Comparison of ENCODE assay signal across 8 cellular contexts in the genomic region with DNA sequence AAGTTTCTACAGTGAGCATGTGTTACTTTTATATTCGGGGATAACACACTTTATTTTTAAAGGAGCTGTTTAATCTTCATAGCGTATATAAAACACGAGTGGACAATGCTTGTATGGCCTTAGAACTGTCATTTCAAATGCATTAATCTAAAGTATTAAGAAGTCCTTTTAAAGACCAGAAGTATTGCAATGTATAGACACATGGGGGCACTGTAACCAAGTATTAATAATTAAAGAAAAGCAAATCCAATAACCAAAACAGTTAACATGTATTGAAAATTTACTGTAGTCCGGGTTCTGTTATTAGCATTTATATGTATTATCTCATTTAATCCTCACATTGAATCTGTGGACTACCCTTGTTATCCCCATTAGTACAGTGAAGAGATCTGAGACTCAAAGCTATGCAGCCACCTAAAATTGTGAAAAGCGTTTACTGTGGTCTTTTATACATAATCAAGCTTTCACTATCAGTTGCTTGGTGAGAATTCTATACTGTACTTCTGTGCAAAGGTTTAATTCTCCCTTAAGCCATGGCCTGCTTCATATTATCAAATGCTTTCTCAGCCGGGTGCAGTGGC. TPM values are rescaled to one million over a fixed set of nuclear protein-coding genes. Genes with fewer than 3 reads are reported as not detected.
A peak's percentile ranks its signal among the peaks of the same experiment; 100 is the strongest.
DNase-seq lines count a peak whose midpoint lies in the region; ATAC-seq and TF ChIP-seq lines count a peak whose summit lies in the region.

No MANE protein-coding gene starts in this region.

- H3K4me2 ChIP-seq in HCT116 (ENCODE audit: low read length) = no peak overlapping the region

- H3K4me1 ChIP-seq in HCT116 (ENCODE audit: control insufficient read depth in 1 of 2, insufficient read depth in 2 of 2, low read length in 2 of 2) (peaks cover 0 to 2% of the 10 kb centered on the region in 2 experiments; a peak in 1 of 4 replicates), right lobe of liver (no peaks in the 10 kb centered on the region)

- POLR2A ChIA-PET in HCT116 (lab: Charles Lee) = interaction anchor here (1.3 kb wide), 1 partner anchor 10 kb away, joined by 4 read pairs; the partner anchor contains the start of gene ARL14
- POLR2A ChIA-PET in activated CD4-positive, alpha-beta T cell treated with anti-CD3 and anti-CD28 coated beads, Interleukin-2, amount 10 ng/mL, durations not matched to agents 7 days and 5 days (lab: Charles Lee) = no interaction called here

- no peak overlapping the region for H3K4me3 ChIP-seq in HCT116 (replicated peaks in 1 of 2; ENCODE audit: low read depth in 1 of 2, low read length in 2 of 2)
- no peak overlapping the region for H3K4me3 ChIP-seq in right lobe of liver

- DNase-seq in EH (ENCODE audit: low read depth) (peak; percentile 51), HCT116 (ENCODE audit: low read depth, low spot score) (no peak), SK-MEL-5 (ENCODE audit: low read depth, low spot score) (peak; percentile 49), right lobe of liver (no peak), GM19240 (ENCODE audit: insufficient read length, low spot score) (no peak)
- DNase-seq in activated CD4-positive, CD25-positive, alpha-beta regulatory T cell (lab: John Stamatoyannopoulos, UW) = no peak
- DNase-seq in activated CD4-positive, alpha-beta T cell treated with anti-CD3 and anti-CD28 coated beads, Interleukin-2, amount 10 ng/mL, durations not matched to agents 7 days and 5 days = no peak
- no peak for DNase-seq in activated CD4-positive, alpha-beta T cell treated with anti-CD3 and anti-CD28 coated beads, Interleukin-2, amount 10 ng/mL, durations not matched to agents 24 days and 14 days

- TF ChIP-seq POLR2A in HCT116 (IDR thresholded peaks at IDR 0.05; ENCODE audit: borderline replicate concordance, extremely low read depth, insufficient read depth, insufficient read length) (no peak), right lobe of liver (IDR thresholded peaks at IDR 0.05) (no peak)

- H3K9me3 Mint-ChIP-seq in activated CD4-positive, alpha-beta T cell treated with anti-CD3 and anti-CD28 coated beads, Interleukin-2, amount 10 ng/mL, durations not matched to agents 7 days and 5 days = no peaks in the 10 kb centered on the region
- no peaks in the 10 kb centered on the region for H3K9me3 Mint-ChIP-seq in activated CD4-positive, alpha-beta T cell treated with anti-CD3 and anti-CD28 coated beads, Interleukin-2, amount 10 ng/mL, durations not matched to agents 24 days and 14 days

- no peak overlapping the region for H3K4me3 Mint-ChIP-seq in activated CD4-positive, alpha-beta T cell treated with anti-CD3 and anti-CD28 coated beads, Interleukin-2, amount 10 ng/mL, durations not matched to agents 7 days and 5 days
- H3K4me3 Mint-ChIP-seq in activated CD4-positive, alpha-beta T cell treated with anti-CD3 and anti-CD28 coated beads, Interleukin-2, amount 10 ng/mL, durations not matched to agents 24 days and 14 days = no peak overlapping the region

- peak overlapping the region; percentile 77 for H2AFZ ChIP-seq in HCT116 (ENCODE audit: low read depth, low read length, poor library complexity, severe bottlenecking)

- H3K9me3 ChIP-seq in HCT116 (ENCODE audit: control insufficient read depth in 1 of 2, insufficient read depth in 1 of 2, low read depth in 1 of 2, low read length in 2 of 2) (no peaks in the 10 kb centered on the region), right lobe of liver (no peaks in the 10 kb centered on the region)

- H3K9ac ChIP-seq in HCT116 (ENCODE audit: low read length) = no peak overlapping the region

- H3K27me3 ChIP-seq in HCT116 (ENCODE audit: insufficient read depth, low read length) = no peaks in the 10 kb centered on the region
- H3K27me3 ChIP-seq in right lobe of liver = no peaks in the 10 kb centered on the region

- no peaks in the 10 kb centered on the region for H3K9me2 ChIP-seq in HCT116 (ENCODE audit: insufficient read depth)

- no peak overlapping the region for H3K27ac Mint-ChIP-seq in activated CD4-positive, alpha-beta T cell treated with anti-CD3 and anti-CD28 coated beads, Interleukin-2, amount 10 ng/mL, durations not matched to agents 7 days and 5 days
- H3K27ac Mint-ChIP-seq in activated CD4-positive, alpha-beta T cell treated with anti-CD3 and anti-CD28 coated beads, Interleukin-2, amount 10 ng/mL, durations not matched to agents 24 days and 14 days = no peak overlapping the region

- BruUV-seq in HCT116 (replicated peaks; lab: Mats Ljungman, UMichigan) = no TSS peak

- CTCF ChIA-PET in HCT116 (lab: Charles Lee) = interaction anchor here (0.9 to 2.8 kb wide), 5 partner anchors 9 to 256 kb away, joined by 3 to 15 read pairs (median 3); partner anchors contain the start of genes ARL14 and TRIM59
- CTCF ChIA-PET in activated CD4-positive, alpha-beta T cell treated with anti-CD3 and anti-CD28 coated beads, Interleukin-2, amount 10 ng/mL, durations not matched to agents 7 days and 5 days (lab: Charles Lee) = interaction anchor here (1.5 kb wide), 1 partner anchor 255 kb away, joined by 4 read pairs; no protein-coding TSS in a partner anchor

- RAD21 ChIA-PET in HCT116 (lab: Charles Lee; ENCODE audit: low non-redundant PET in 1 of 2, low total read pairs in 2 of 2, uncharacterized antibody in 2 of 2, unreplicated experiment in 2 of 2) = no interaction called here

- H3K79me2 ChIP-seq in HCT116 (ENCODE audit: insufficient read depth, low read length) = no peaks in the 10 kb centered on the region

- H3K36me3 ChIP-seq in HCT116 (ENCODE audit: control insufficient read depth in 1 of 2, insufficient read depth in 2 of 2, low read length in 2 of 2) (no peaks in the 10 kb centered on the region), right lobe of liver (no peaks in the 10 kb centered on the region)

- no peaks in the 10 kb centered on the region for H3K27me3 Mint-ChIP-seq in activated CD4-positive, alpha-beta T cell treated with anti-CD3 and anti-CD28 coated beads, Interleukin-2, amount 10 ng/mL, durations not matched to agents 7 days and 5 days
- H3K27me3 Mint-ChIP-seq in activated CD4-positive, alpha-beta T cell treated with anti-CD3 and anti-CD28 coated beads, Interleukin-2, amount 10 ng/mL, durations not matched to agents 24 days and 14 days = peaks cover 2% of the 10 kb centered on the region

- H3K4me1 Mint-ChIP-seq in activated CD4-positive, alpha-beta T cell treated with anti-CD3 and anti-CD28 coated beads, Interleukin-2, amount 10 ng/mL, durations not matched to agents 7 days and 5 days = no peaks in the 10 kb centered on the region
- no peaks in the 10 kb centered on the region for H3K4me1 Mint-ChIP-seq in activated CD4-positive, alpha-beta T cell treated with anti-CD3 and anti-CD28 coated beads, Interleukin-2, amount 10 ng/mL, durations not matched to agents 24 days and 14 days

- H3K36me3 Mint-ChIP-seq in activated CD4-positive, alpha-beta T cell treated with anti-CD3 and anti-CD28 coated beads, Interleukin-2, amount 10 ng/mL, durations not matched to agents 7 days and 5 days (ENCODE audit: low read depth) = no peaks in the 10 kb centered on the region
- no peaks in the 10 kb centered on the region for H3K36me3 Mint-ChIP-seq in activated CD4-positive, alpha-beta T cell treated with anti-CD3 and anti-CD28 coated beads, Interleukin-2, amount 10 ng/mL, durations not matched to agents 24 days and 14 days (ENCODE audit: low read depth)

- intact Hi-C loops in HCT116 (cut with micrococcal nuclease) = loop anchor here (1.0 to 5.0 kb wide), 2 partner anchors 255 to 735 kb away; no protein-coding TSS in a partner anchor
- intact Hi-C loops in right lobe of liver (cut with DNase I) = no loop called here
- intact Hi-C loops in activated CD4-positive, alpha-beta T cell treated with anti-CD3 and anti-CD28 coated beads, Interleukin-2, amount 10 ng/mL, durations not matched to agents 24 days and 14 days (cut with micrococcal nuclease) = loop anchor here (1.0 kb wide), 1 partner anchor 255 kb away; no protein-coding TSS in a partner anchor

- TF ChIP-seq CTCF in HCT116 (IDR thresholded peaks at IDR 0.05 in 2 of 3, conservative IDR thresholded peaks at IDR 0.05 in 1 of 3; ENCODE audit: borderline replicate concordance in 1 of 3, insufficient read depth in 1 of 3, low read depth in 2 of 3, low read length in 2 of 3) (peak; percentile 12 to 70 (median 36); a peak in 3 of 6 replicates), right lobe of liver (IDR thresholded peaks at IDR 0.05) (peak; percentile 28 to 47 (median 41))

- in situ Hi-C loops in SK-MEL-5 (cut with HindIII; ENCODE audit: low pct_unique_long_range_greater_than_20kb, low sequenced_read_pairs) = no loop called here

- WGBS in right lobe of liver (ENCODE audit: insufficient coverage, low coverage, low lambda C conversion rate, missing lambda C conversion rate) = 62% methylated on average over 6 of the region's 6 CpGs

- no peaks in the 10 kb centered on the region for H4K20me1 ChIP-seq in HCT116 (ENCODE audit: insufficient read depth)

- no peak overlapping the region for H3K27ac ChIP-seq in HCT116 (ENCODE audit: low read depth, low read length)
- H3K27ac ChIP-seq in right lobe of liver = no peak overlapping the region

- ATAC-seq in HCT116 (peak; percentile 68; the same call in 1 of the 2 replicates), right lobe of liver (peak; percentile 28 to 60 (median 40))

- TF ChIP-seq RAD21 in HCT116 (IDR thresholded peaks at IDR 0.05; ENCODE audit: low read depth) = peak; percentile 57

TF ChIP-seq in HCT116, 20 proteins besides CTCF, POLR2A, EP300 and RAD21:
- TF ChIP-seq CBX3 (IDR thresholded peaks at IDR 0.05; ENCODE audit: low read depth) (no peak), ELF1 (IDR thresholded peaks at IDR 0.05; ENCODE audit: borderline replicate concordance, low read depth) (no peak), TCF7L2 (IDR thresholded peaks at IDR 0.05; ENCODE audit: borderline replicate concordance, extremely low read depth, insufficient read depth, insufficient read length) (no peak), MAX (IDR thresholded peaks at IDR 0.05) (no peak), ZNF274 (IDR thresholded peaks at IDR 0.05; ENCODE audit: low read depth, low read length) (no peak), POLR2AphosphoS5 (IDR thresholded peaks at IDR 0.05; ENCODE audit: low read depth, low read length) (no peak), CEBPB (IDR thresholded peaks at IDR 0.05; ENCODE audit: low read depth) (no peak)

RNA-seq across cellular contexts. Expression of gene ARL14, which starts 10.1 kb away (rescaled TPM):
- total RNA-seq in HCT116 (2021; ENCODE audit: unreplicated experiment) (0.42 TPM), right lobe of liver (under 1 TPM in 2 of 6 experiments, not detected in 4; 0.31 to 0.66 TPM)
- polyA plus RNA-seq in HCT116 (2012) = 0.56 and 0.87 TPM in 2 replicates
- total RNA-seq in SK-MEL-5 (2014; rRNA removed; shearing (Covaris generic)) = not detected in 2 replicates
- not detected in 2 replicates for polyA plus RNA-seq in SK-MEL-5 (2015; cell fraction: cytosol; rRNA removed)
- not detected in 2 replicates for polyA plus RNA-seq in SK-MEL-5 (2015; cell fraction: nucleus; rRNA removed)
- total RNA-seq in activated CD4-positive, alpha-beta T cell treated with anti-CD3 and anti-CD28 coated beads, Interleukin-2, amount 10 ng/mL, durations not matched to agents 7 days and 5 days = not detected
- not detected in 2 replicates for total RNA-seq in activated CD4-positive, alpha-beta T cell treated with anti-CD3 and anti-CD28 coated beads, Interleukin-2, amount 10 ng/mL, durations not matched to agents 24 days and 14 days

Comparison
In these comparisons a context has a peak if more than half of its experiments do, and no peak if none do; other contexts are left out.
1. DNase-seq: peak in EH (single experiment) and SK-MEL-5 (single experiment); none in HCT116 (single experiment), right lobe of liver (0 of 3), GM19240 (single experiment), activated CD4-positive, CD25-positive, alpha-beta regulatory T cell (0 of 4), activated CD4-positive, alpha-beta T cell treated with anti-CD3 and anti-CD28 coated beads, Interleukin-2, amount 10 ng/mL, durations not matched to agents 7 days and 5 days (single experiment) and activated CD4-positive, alpha-beta T cell treated with anti-CD3 and anti-CD28 coated beads, Interleukin-2, amount 10 ng/mL, durations not matched to agents 24 days and 14 days (single experiment).
2. intact Hi-C loops: an anchor here in HCT116 (1.0 to 5.0 kb wide) and activated CD4-positive, alpha-beta T cell treated with anti-CD3 and anti-CD28 coated beads, Interleukin-2, amount 10 ng/mL, durations not matched to agents 24 days and 14 days (1.0 kb wide); none called in right lobe of liver.